ENCODE assay signal across 25 cellular contexts in the genomic region with DNA sequence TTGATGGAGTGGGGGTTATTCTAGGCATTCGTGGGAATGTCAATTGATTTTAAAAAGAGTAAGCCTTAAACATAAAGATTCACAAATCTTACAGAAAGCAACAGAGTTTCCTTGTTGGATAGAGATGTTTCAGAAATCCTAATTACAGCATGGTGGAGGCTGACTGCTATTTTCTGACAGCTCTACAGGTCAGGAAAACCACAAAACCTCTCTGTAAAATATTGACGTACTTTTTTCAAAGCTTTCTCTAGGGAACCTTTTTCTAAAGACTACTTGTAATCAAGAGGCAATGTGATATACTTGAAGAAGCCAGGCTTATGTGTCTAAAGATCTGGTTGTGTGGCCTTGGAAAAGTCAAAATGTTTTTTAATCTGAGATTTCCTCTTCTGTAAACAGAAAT. TPM values are rescaled to one million over a fixed set of nuclear protein-coding genes. Genes with fewer than 3 reads are reported as not detected.
DNase-seq lines count a peak whose midpoint lies in the region; ATAC-seq, FAIRE-seq and TF ChIP-seq lines count a peak whose summit lies in the region.
"Had no signal": no experiment of that assay in that cellular context is flagged by ENCODE, and none has a peak within 500 bp of the region (broad histone marks: within the 10 kb centered on the region; RNA-seq: fewer than 3 reads in every experiment).

No MANE protein-coding gene starts in this region.

- H3K9me3 ChIP-seq in BLaER1 (peaks cover 8% of the 10 kb centered on the region; the same call in 1 of the 2 replicates), pancreas (no peaks in the 10 kb centered on the region)
- H3K9me3 ChIP-seq: A549 had no signal

- ATAC-seq in GM21423 (IDR thresholded peaks at IDR 0.05; ENCODE audit: unreplicated experiment) (peak; percentile 48), pancreas (no peak)
- ATAC-seq: A549, HepG2 had no signal

- WGBS in pancreas, 2 donors, result 10 to 33% methylated on average over 2 of the region's 2 CpGs

- no peaks in the 10 kb centered on the region for H3K36me3 ChIP-seq in BLaER1
- H3K36me3 ChIP-seq in pancreas, result no peaks in the 10 kb centered on the region

- no peak for TF ChIP-seq CTCF in pancreas (IDR thresholded peaks at IDR 0.05)

- peak; percentile 22 for DNase-seq in Jurkat, Clone E6-1 (ENCODE audit: low read depth, low spot score)
- DNase-seq in OCI-M1 (lab: John Stamatoyannopoulos, UW), result peak; percentile 35
- no peak for DNase-seq in pancreas
- DNase-seq in NCI-H2029 treated with DMSO at 0.1 percent for 48 hours (lab: John Stamatoyannopoulos, UW), result no peak
- no peak for DNase-seq in GDM1 (lab: John Stamatoyannopoulos, UW)
- DNase-seq: C1 segment of cervical spinal cord; CD4-positive, CD25-positive, alpha-beta regulatory T cell; CD8-positive, alpha-beta memory T cell; COR-L47; DMS 273 treated with DMSO at 0.1 percent for 48 hours; DMS53; DND-41; EL; GM23248; HCEC 1CT had no signal

- no peak for FAIRE-seq in pancreas (lab: Jason Lieb, UNC)
- FAIRE-seq: A549, GM12891, H54, HepG2 had no signal

- H3K4me3 ChIP-seq in BLaER1 (no peak overlapping the region), pancreas (no peak overlapping the region)
- H3K4me3 ChIP-seq in Jurkat, Clone E6-1 (ENCODE audit: low read length), result no peak overlapping the region
- H3K4me3 ChIP-seq: A549, GM23248 had no signal

- no peak overlapping the region for H3K9ac ChIP-seq in BLaER1
- H3K9ac ChIP-seq: GM23248, KMS-11 had no signal

- intact Hi-C loops in pancreas (cut with DNase I), result no loop called here

- H3K27me3 ChIP-seq in BLaER1, result no peaks in the 10 kb centered on the region
- H3K27me3 ChIP-seq in pancreas, result no peaks in the 10 kb centered on the region

- H3K4me1 ChIP-seq in BLaER1 (peaks cover 27% of the 10 kb centered on the region), pancreas (no peaks in the 10 kb centered on the region)
- H3K4me1 ChIP-seq: A549 had no signal

- peak overlapping the region; percentile 55 for H3K4me2 ChIP-seq in BLaER1
- H3K4me2 ChIP-seq: A549, KMS-11 had no signal

- H3K27ac ChIP-seq in BLaER1 (no peak overlapping the region), pancreas (no peak overlapping the region)
- H3K27ac ChIP-seq: 22Rv1, A549, GM23248, KMS-11 had no signal

- no peaks in the 10 kb centered on the region for H4K20me1 ChIP-seq in BLaER1

RNA-seq across cellular contexts. Expression of a gene that starts 9.1 kb away (rescaled TPM):
- not detected for polyA plus RNA-seq in Jurkat, Clone E6-1 (2012; ENCODE audit: insufficient read depth, insufficient read length)
- not detected for total RNA-seq in pancreas
- polyA plus RNA-seq in pancreas, result not detected
- total RNA-seq: CD4-positive, CD25-positive, alpha-beta regulatory T cell; CD8-positive, alpha-beta memory T cell; G401; GM23248; HepG2 had no signal
- polyA plus RNA-seq: A549; CD4-positive, CD25-positive, alpha-beta regulatory T cell; CD8-positive, alpha-beta memory T cell; GM23248; HepG2; IgD-negative memory B cell had no signal

RNA-seq across cellular contexts. Expression of a gene that starts 29.9 kb away (rescaled TPM):
- polyA plus RNA-seq in Jurkat, Clone E6-1 (2012; ENCODE audit: insufficient read depth, insufficient read length), result not detected
- total RNA-seq in pancreas, result not detected
- not detected for polyA plus RNA-seq in pancreas
- total RNA-seq: CD4-positive, CD25-positive, alpha-beta regulatory T cell; CD8-positive, alpha-beta memory T cell; G401; GM23248; HepG2 had no signal
- polyA plus RNA-seq: A549; CD4-positive, CD25-positive, alpha-beta regulatory T cell; CD8-positive, alpha-beta memory T cell; GM23248; HepG2; IgD-negative memory B cell had no signal

RNA-seq across cellular contexts. Expression of a gene that starts 55.7 kb away (rescaled TPM):
- not detected for polyA plus RNA-seq in Jurkat, Clone E6-1 (2012; ENCODE audit: insufficient read depth, insufficient read length)
- total RNA-seq in pancreas, result not detected
- not detected for polyA plus RNA-seq in pancreas
- total RNA-seq: CD4-positive, CD25-positive, alpha-beta regulatory T cell; CD8-positive, alpha-beta memory T cell; G401; GM23248; HepG2 had no signal
- polyA plus RNA-seq: A549; CD4-positive, CD25-positive, alpha-beta regulatory T cell; CD8-positive, alpha-beta memory T cell; GM23248; HepG2; IgD-negative memory B cell had no signal

Comparison
In these comparisons a context has a peak if more than half of its experiments do, and no peak if none do; other contexts are left out.
1. DNase-seq: peak in Jurkat, Clone E6-1 (single experiment) and OCI-M1 (single experiment); none in pancreas (0 of 6), NCI-H2029 treated with DMSO at 0.1 percent for 48 hours (single experiment) and GDM1 (single experiment).